ENCODE assay signal across 32 cellular contexts in the genomic region with DNA sequence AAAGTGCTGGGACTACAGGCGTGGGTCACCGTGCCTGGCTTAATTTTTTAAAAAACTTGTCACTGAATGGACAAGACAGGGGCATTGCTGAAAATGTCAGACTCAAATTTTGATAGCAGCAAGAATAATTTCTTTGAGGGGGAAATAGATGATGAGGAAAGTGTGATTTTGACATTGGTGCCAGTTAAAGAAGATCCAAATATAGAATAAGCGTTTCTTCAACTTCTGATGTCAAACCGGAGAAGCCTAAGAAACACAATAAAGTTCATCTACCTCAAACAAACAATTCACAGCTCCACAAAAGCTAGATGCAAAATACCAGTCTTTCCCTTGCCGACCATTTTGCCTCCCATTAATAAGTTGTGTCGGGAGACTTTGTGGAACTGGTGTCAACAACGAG. TPM values are rescaled to one million over a fixed set of nuclear protein-coding genes. Genes with fewer than 3 reads are reported as not detected.
"Had no signal": no experiment of that assay in that cellular context is flagged by ENCODE, and none has a peak within 500 bp of the region (broad histone marks: within the 10 kb centered on the region; RNA-seq: fewer than 3 reads in every experiment).

No MANE protein-coding gene starts in this region.

- DNase-seq: activated B cell treated with CpG ODN at 0.5 μM for 24 hours; activated CD4-positive, alpha-beta memory T cell treated with anti-CD3 and anti-CD28 coated beads, Interleukin-2, amount 10 ng/mL, durations not matched to agents 7 days and 5 days; activated CD4-positive, alpha-beta T cell treated with anti-CD3 and anti-CD28 coated beads for 1 hour; activated CD4-positive, alpha-beta T cell treated with anti-CD3 and anti-CD28 coated beads for 36 hours; activated CD4-positive, alpha-beta T cell treated with anti-CD3 and anti-CD28 coated beads for 48 hours; activated CD4-positive, alpha-beta T cell treated with anti-CD3 and anti-CD28 coated beads, Interleukin-2, amount 10 ng/mL, durations not matched to agents 7 days and 5 days; activated CD4-positive, alpha-beta T cell treated with anti-CD3 and anti-CD28 coated beads, Interleukin-2, amount 50 U/mL, for 48 hours; activated CD8-positive, alpha-beta memory T cell treated with anti-CD3 and anti-CD28 coated beads for 24 hours; activated CD8-positive, alpha-beta memory T cell treated with anti-CD3 and anti-CD28 coated beads, Interleukin-2, amount 10 ng/mL, durations not matched to agents 7 days and 5 days; activated CD8-positive, alpha-beta memory T cell treated with anti-CD3 and anti-CD28 coated beads, Interleukin-2, amount 50 U/mL, for 48 hours; activated CD8-positive, alpha-beta T cell treated with anti-CD3 and anti-CD28 coated beads, Interleukin-2, amount 10 ng/mL, durations not matched to agents 7 days and 5 days; activated effector memory CD4-positive, alpha-beta T cell treated with Interleukin-2 at 50 U/mL for 16 hours; activated gamma-delta T cell; activated naive CD4-positive, alpha-beta T cell treated with anti-CD3 and anti-CD28 coated beads, Interleukin-2, amount 10 ng/mL, durations not matched to agents 7 days and 5 days; activated naive CD4-positive, alpha-beta T cell treated with Interleukin-2 at 50 U/mL for 16 hours; activated naive CD8-positive, alpha-beta T cell treated with anti-CD3 and anti-CD28 coated beads, Interleukin-2, amount 10 ng/mL, durations not matched to agents 7 days and 5 days; activated naive CD8-positive, alpha-beta T cell treated with anti-CD3 and anti-CD28 coated beads, Interleukin-2, amount 50 U/mL, for 24 hours; activated T-cell treated with anti-CD3 and anti-CD28 coated beads, Interleukin-2, amount 50 U/mL, for 24 hours; activated T-cell treated with anti-CD3 and anti-CD28 coated beads, Interleukin-2, amount 50 U/mL, for 48 hours; amygdala; anterior cingulate cortex; caudate nucleus; cerebellar nuclear complex; T-helper 1 cell; T-helper 2 cell; T-helper 9 cell had no signal

- ATAC-seq: activated CD4-positive, alpha-beta T cell treated with anti-CD3 and anti-CD28 coated beads for 36 hours; activated CD8-positive, alpha-beta memory T cell treated with anti-CD3 and anti-CD28 coated beads, Interleukin-2, amount 10 ng/mL, durations not matched to agents 7 days and 5 days; activated CD8-positive, alpha-beta T cell treated with anti-CD3 and anti-CD28 coated beads, Interleukin-2, amount 10 ng/mL, durations not matched to agents 7 days and 5 days; activated naive CD8-positive, alpha-beta T cell treated with anti-CD3 and anti-CD28 coated beads, Interleukin-2, amount 50 U/mL, for 24 hours had no signal

- H3K27ac ChIP-seq: cardiac muscle cell, VCaP had no signal

- H3K4me3 ChIP-seq: ascending aorta, cardiac muscle cell had no signal

- H3K27me3 ChIP-seq: ascending aorta had no signal

- H3K9me3 ChIP-seq: ascending aorta had no signal

- H3K36me3 ChIP-seq: cardiac muscle cell had no signal

RNA-seq across cellular contexts. Expression of gene MT1H, which starts 17.1 kb away (rescaled TPM):
- total RNA-seq: activated CD4-positive, alpha-beta memory T cell treated with anti-CD3 and anti-CD28 coated beads, Interleukin-2, amount 10 ng/mL, durations not matched to agents 7 days and 5 days; activated CD8-positive, alpha-beta memory T cell treated with anti-CD3 and anti-CD28 coated beads, Interleukin-2, amount 10 ng/mL, durations not matched to agents 7 days and 5 days; activated naive CD8-positive, alpha-beta T cell treated with anti-CD3 and anti-CD28 coated beads, Interleukin-2, amount 10 ng/mL, durations not matched to agents 7 days and 5 days; activated T-helper 2 cell treated with anti-CD3 and anti-CD28 coated beads, Interferon-gamma antibody, Interleukin-2, Interleukin-4, amounts not matched to agents 10 μg/mL and 5 μg/mL and 100 μg/mL, durations not matched to agents 14 hours and 24 hours and 36 hours; ascending aorta; bronchial epithelial cell; cardiac muscle cell; chondrocyte had no signal

RNA-seq across cellular contexts. Expression of gene MT1G, which starts 18.9 kb away (rescaled TPM):
- total RNA-seq: bronchial epithelial cell, cardiac muscle cell had no signal

RNA-seq across cellular contexts. Expression of gene MT1F, which starts 29.0 kb away (rescaled TPM):
- total RNA-seq: cardiac muscle cell had no signal

RNA-seq across cellular contexts. Expression of gene MT1B, which starts 35.1 kb away (rescaled TPM):
- total RNA-seq: activated B cell treated with CpG ODN at 0.5 μM for 24 hours; activated CD4-positive, alpha-beta memory T cell treated with anti-CD3 and anti-CD28 coated beads, Interleukin-2, amount 10 ng/mL, durations not matched to agents 7 days and 5 days; activated CD4-positive, alpha-beta T cell treated with anti-CD3 and anti-CD28 coated beads for 36 hours; activated CD4-positive, alpha-beta T cell treated with anti-CD3 and anti-CD28 coated beads, Interleukin-2, amount 10 ng/mL, durations not matched to agents 7 days and 5 days; activated CD8-positive, alpha-beta memory T cell treated with anti-CD3 and anti-CD28 coated beads, Interleukin-2, amount 10 ng/mL, durations not matched to agents 7 days and 5 days; activated CD8-positive, alpha-beta T cell treated with anti-CD3 and anti-CD28 coated beads, Interleukin-2, amount 10 ng/mL, durations not matched to agents 7 days and 5 days; activated naive CD8-positive, alpha-beta T cell treated with anti-CD3 and anti-CD28 coated beads, Interleukin-2, amount 10 ng/mL, durations not matched to agents 7 days and 5 days; activated T-helper 2 cell treated with anti-CD3 and anti-CD28 coated beads, Interferon-gamma antibody, Interleukin-2, Interleukin-4, amounts not matched to agents 10 μg/mL and 5 μg/mL and 100 μg/mL, durations not matched to agents 14 hours and 24 hours and 36 hours; ascending aorta; bronchial epithelial cell; cardiac muscle cell; chondrocyte had no signal
